ENCODE assay signal across 24 cellular contexts in genomic region chr1:221919341-221919740, GRCh38.
"Had no signal": no experiment of that assay in that cellular context is flagged by ENCODE, and none has a peak within 500 bp of the region (broad histone marks: within the 10 kb centered on the region; RNA-seq: fewer than 3 reads in every experiment).

No MANE protein-coding gene starts in this region.

- H3K4me2 ChIP-seq: SK-N-SH had no signal

- DNase-seq: Karpas-422; KBM-7; NCI-H1092; NCI-H1105 treated with DMSO at 0.1 percent for 48 hours; NCI-H1417 treated with DMSO at 0.1 percent for 48 hours; NCI-H146; NCI-H1694 treated with DMSO at 0.1 percent for 48 hours; NCI-H1930; NCI-H2081; NCI-H2171; NCI-H226; NCI-H446; NCI-H510A; NCI-H524 treated with DMSO at 0.1 percent for 48 hours; NCI-H69; NCI-H774; NK-92 treated with Interleukin-12 subunit alpha and Interleukin-12 subunit beta, amount 100 ng/mL, for 24 hours; PC-3; SHP77; SK-N-SH; T-helper 1 cell had no signal

- H3K27ac ChIP-seq: HL-60, RWPE1 had no signal

- H3K9me3 ChIP-seq: SK-N-SH had no signal

- H3K9me2 ChIP-seq: SK-N-SH had no signal

- H3K9ac ChIP-seq: SK-N-SH had no signal

- ATAC-seq: Panc1, PC-3 had no signal
